ENCODE assay signal across 9 cellular contexts in the genomic region with DNA sequence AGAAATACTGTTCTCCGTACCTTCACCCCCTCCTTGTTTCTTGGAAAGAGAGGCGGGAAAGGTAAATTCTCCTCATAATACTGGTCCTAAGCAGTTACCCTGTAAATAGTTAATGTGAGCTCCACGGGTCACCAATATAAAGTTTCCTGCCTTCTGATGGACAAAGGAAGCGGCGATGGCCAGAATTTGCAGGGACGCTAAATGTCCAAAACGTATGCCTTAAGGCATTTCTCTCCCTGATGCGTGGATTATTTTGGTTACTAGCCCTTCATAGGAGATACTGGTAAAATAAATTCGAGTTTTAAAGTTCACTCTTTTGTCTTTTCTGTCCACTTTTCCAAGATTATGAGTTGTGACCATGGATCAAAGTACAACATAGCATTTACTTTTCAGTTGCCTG. TPM values are rescaled to one million over a fixed set of nuclear protein-coding genes. Genes with fewer than 3 reads are reported as not detected.
DNase-seq lines count a peak whose midpoint lies in the region; ATAC-seq and TF ChIP-seq lines count a peak whose summit lies in the region.
"Had no signal": no experiment of that assay in that cellular context is flagged by ENCODE, and none has a peak within 500 bp of the region (broad histone marks: within the 10 kb centered on the region; RNA-seq: fewer than 3 reads in every experiment).

No MANE protein-coding gene starts in this region.

- H3K27me3 Mint-ChIP-seq in dendritic cell treated with granulocyte-macrophage colony-stimulating factor and Interleukin-4, amounts not matched to agents 40 ng/mL and 50 ng/mL, for 4 days: no peaks in the 10 kb centered on the region

- H3K4me3 ChIP-seq in A673 (ENCODE audit: low read depth, low read length, poor library complexity, severe bottlenecking) (peak overlapping the region; percentile 81), HUES48 (ENCODE audit: low read depth, low read length) (peak overlapping the region; percentile 86), muscle layer of colon (ENCODE audit: low read depth in 1 of 2, low read length in 2 of 2) (peak overlapping the region; percentile 56 to 84)

- no peaks in the 10 kb centered on the region for H3K9me3 Mint-ChIP-seq in dendritic cell treated with granulocyte-macrophage colony-stimulating factor and Interleukin-4, amounts not matched to agents 40 ng/mL and 50 ng/mL, for 4 days

- H3K9ac ChIP-seq in HUES48 (ENCODE audit: low read depth, low read length) (peak overlapping the region; percentile 76; the same call in 1 of the 2 replicates), muscle layer of colon (ENCODE audit: low read length) (peak overlapping the region; percentile 95)

- H3K4me1 ChIP-seq in A673 (ENCODE audit: insufficient read depth, low read length, poor library complexity, severe bottlenecking) (peaks cover 21% of the 10 kb centered on the region), HUES48 (ENCODE audit: control insufficient read depth, insufficient read depth, low read length) (peaks cover 7% of the 10 kb centered on the region; the same call in 1 of the 2 replicates), muscle layer of colon (ENCODE audit: insufficient read depth, low read length) (peaks cover 13% of the 10 kb centered on the region)

- BruUV-seq in A673 (replicated peaks; lab: Mats Ljungman, UMichigan): no TSS peak

- ATAC-seq in HG02870 (IDR thresholded peaks at IDR 0.05; ENCODE audit: unreplicated experiment): no peak

- peaks cover 9% of the 10 kb centered on the region for H3K36me3 Mint-ChIP-seq in dendritic cell treated with granulocyte-macrophage colony-stimulating factor and Interleukin-4, amounts not matched to agents 40 ng/mL and 50 ng/mL, for 4 days (ENCODE audit: low read depth)

- H3K27me3 ChIP-seq in A673 (replicated peaks; ENCODE audit: insufficient read depth, low read depth, low read length, poor library complexity) (no peaks in the 10 kb centered on the region), HUES48 (ENCODE audit: control insufficient read depth, insufficient read depth, low read length) (peaks cover 23% of the 10 kb centered on the region), muscle layer of colon (ENCODE audit: control insufficient read depth in 1 of 2, insufficient read depth in 2 of 2, low read length in 2 of 2) (no peaks in the 10 kb centered on the region)

- CTCF ChIA-PET in A673 (lab: Charles Lee): interaction anchor here (0.5 to 2.0 kb wide), 2 partner anchors 20 to 199 kb away, joined by 7 read pairs; no protein-coding TSS in a partner anchor

- POLR2A ChIA-PET in A673 (lab: Charles Lee; ENCODE audit: low non-redundant PET): interaction anchor here (0.6 kb wide), 1 partner anchor 316 kb away, joined by 4 read pairs; no protein-coding TSS in a partner anchor

- H3K36me3 ChIP-seq in A673 (ENCODE audit: insufficient read depth, low read length, poor library complexity, severe bottlenecking) (peaks cover 3% of the 10 kb centered on the region), HUES48 (ENCODE audit: control insufficient read depth, insufficient read depth, low read length) (no peaks in the 10 kb centered on the region), muscle layer of colon (ENCODE audit: insufficient read depth, low read length) (peaks cover 10% of the 10 kb centered on the region)

- intact Hi-C loops in A673 (cut with micrococcal nuclease; ENCODE audit: unreplicated experiment): loop anchor here (2.0 to 5.0 kb wide), 4 partner anchors 74 to 306 kb away; no protein-coding TSS in a partner anchor
- intact Hi-C loops in dendritic cell treated with granulocyte-macrophage colony-stimulating factor and Interleukin-4, amounts not matched to agents 40 ng/mL and 50 ng/mL, for 4 days (cut with micrococcal nuclease): loop anchor here (5.0 to 10.0 kb wide), 3 partner anchors 146 to 301 kb away; a partner anchor contains a TSS

- peak overlapping the region; percentile 91 for H3K27ac Mint-ChIP-seq in dendritic cell treated with granulocyte-macrophage colony-stimulating factor and Interleukin-4, amounts not matched to agents 40 ng/mL and 50 ng/mL, for 4 days

- H3K27ac ChIP-seq in A673 (ENCODE audit: low read depth, low read length, poor library complexity, severe bottlenecking): peak overlapping the region; percentile 92
- no peak overlapping the region for H3K27ac ChIP-seq in HUES48 (ENCODE audit: low read depth, low read length)
- peak overlapping the region; percentile 93 for H3K27ac ChIP-seq in muscle layer of colon (ENCODE audit: low read depth, low read length)

- DNase-seq in A673 (ENCODE audit: low spot score) (no peak), NCI-H2171 (lab: John Stamatoyannopoulos, UW) (no peak), NK-92 (lab: John Stamatoyannopoulos, UW; ENCODE audit: unreplicated experiment) (no peak)
- no peak for DNase-seq in activated CD4-positive, CD25-positive, alpha-beta regulatory T cell (lab: John Stamatoyannopoulos, UW)

- no peaks in the 10 kb centered on the region for H3K9me3 ChIP-seq in A673 (ENCODE audit: low read depth, low read length, poor library complexity, severe bottlenecking)
- no peaks in the 10 kb centered on the region for H3K9me3 ChIP-seq in HUES48 (ENCODE audit: control insufficient read depth, insufficient read depth, low read length)
- H3K9me3 ChIP-seq in muscle layer of colon (ENCODE audit: low read length): no peaks in the 10 kb centered on the region

- no peak for TF ChIP-seq CTCF in A673 (conservative IDR thresholded peaks at IDR 0.05; ENCODE audit: low read depth, low read length)

- peak overlapping the region; percentile 88 for H3K4me3 Mint-ChIP-seq in dendritic cell treated with granulocyte-macrophage colony-stimulating factor and Interleukin-4, amounts not matched to agents 40 ng/mL and 50 ng/mL, for 4 days

- peaks cover 22% of the 10 kb centered on the region for H3K4me1 Mint-ChIP-seq in dendritic cell treated with granulocyte-macrophage colony-stimulating factor and Interleukin-4, amounts not matched to agents 40 ng/mL and 50 ng/mL, for 4 days (ENCODE audit: low read depth)

RNA-seq across cellular contexts. Expression of a gene that starts 0.9 kb away (rescaled TPM):
- total RNA-seq in A673 (2021): 4.3 and 5.8 TPM in 2 replicates
- total RNA-seq: LHCN-M2 had no signal
